ENCODE assay signal across 1 cellular context in the genomic region with DNA sequence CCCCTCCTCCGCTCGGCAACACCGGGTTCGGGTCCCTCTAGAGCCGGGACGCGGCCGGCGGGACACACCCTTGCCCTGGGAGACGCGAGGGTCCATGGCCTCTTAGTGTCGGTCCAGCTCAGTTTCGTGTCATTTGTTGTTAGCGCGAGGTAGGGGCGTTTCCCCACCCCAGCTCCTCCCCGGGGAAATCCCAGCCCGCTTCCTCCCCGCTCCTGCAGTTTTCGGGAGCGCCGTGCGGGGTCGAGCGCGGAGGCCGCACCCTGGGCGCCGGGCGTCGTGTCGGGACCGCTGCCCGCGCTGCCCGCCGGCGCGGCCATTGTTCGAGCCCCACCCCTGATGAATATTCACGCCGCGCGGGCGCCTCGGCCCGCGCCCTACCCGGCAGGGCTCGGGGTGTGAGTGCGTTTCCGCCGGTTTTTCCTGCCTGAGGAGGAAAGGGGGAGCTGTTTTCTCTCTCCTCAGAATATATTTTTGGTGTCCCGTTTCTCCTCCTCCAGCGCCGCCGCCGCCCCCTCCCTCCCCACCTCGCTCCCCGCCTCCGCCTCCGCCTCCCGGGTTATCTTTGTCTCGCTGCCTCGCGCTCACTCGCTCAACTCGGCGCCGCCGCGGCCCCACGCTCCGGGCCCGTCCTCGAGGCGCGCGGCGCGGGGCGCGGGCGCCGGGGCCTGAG.
TF ChIP-seq lines count a peak whose summit lies in the region.

Gene MAP4K4 (plus strand): TSS at position 584 of the 670 bp plus-strand sequence. CDS start 374 bp downstream, outside the sequence.

TF ChIP-seq in HepG2, 621 proteins besides CTCF, POLR2A, EP300 and RAD21 (continued from another document and continues in another):
- 0 out of 2 replicates have a peak, but pooled peaks have one; percentile 27 for TF ChIP-seq NR0B2 (CRISPR knock-in tag; IDR thresholded peaks at IDR 0.05)
- TF ChIP-seq SNAPC5 (CRISPR knock-in tag; IDR thresholded peaks at IDR 0.05; ENCODE audit: borderline replicate concordance) = peak; percentile 62; the same call in 1 of the 2 replicates
- TF ChIP-seq HES4 (CRISPR knock-in tag; IDR thresholded peaks at IDR 0.05; ENCODE audit: borderline replicate concordance) = peak; percentile 84; the same call in 1 of the 2 replicates
- peak; percentile 52 for TF ChIP-seq DRAP1 (CRISPR knock-in tag; IDR thresholded peaks at IDR 0.05)
- TF ChIP-seq BATF2 (CRISPR knock-in tag; IDR thresholded peaks at IDR 0.05) = 0 out of 2 replicates have a peak, but pooled peaks have one; percentile 39
- peak; percentile 62; the same call in 1 of the 2 replicates for TF ChIP-seq ZBTB38 (CRISPR knock-in tag; IDR thresholded peaks at IDR 0.05)
- no peak for TF ChIP-seq ATF7 (IDR thresholded peaks at IDR 0.05)
- no peak for TF ChIP-seq ATF7 (CRISPR knock-in tag; IDR thresholded peaks at IDR 0.05)
- peak; percentile 83 for TF ChIP-seq ZNF607 (CRISPR knock-in tag; IDR thresholded peaks at IDR 0.05; ENCODE audit: borderline replicate concordance)
- 0 out of 2 replicates have a peak, but pooled peaks have one; percentile 41 for TF ChIP-seq HMG20B (CRISPR knock-in tag; conservative IDR thresholded peaks at IDR 0.05)
- no peak for TF ChIP-seq ZNF30 (CRISPR knock-in tag; IDR thresholded peaks at IDR 0.05)
- TF ChIP-seq, protein P1, sequence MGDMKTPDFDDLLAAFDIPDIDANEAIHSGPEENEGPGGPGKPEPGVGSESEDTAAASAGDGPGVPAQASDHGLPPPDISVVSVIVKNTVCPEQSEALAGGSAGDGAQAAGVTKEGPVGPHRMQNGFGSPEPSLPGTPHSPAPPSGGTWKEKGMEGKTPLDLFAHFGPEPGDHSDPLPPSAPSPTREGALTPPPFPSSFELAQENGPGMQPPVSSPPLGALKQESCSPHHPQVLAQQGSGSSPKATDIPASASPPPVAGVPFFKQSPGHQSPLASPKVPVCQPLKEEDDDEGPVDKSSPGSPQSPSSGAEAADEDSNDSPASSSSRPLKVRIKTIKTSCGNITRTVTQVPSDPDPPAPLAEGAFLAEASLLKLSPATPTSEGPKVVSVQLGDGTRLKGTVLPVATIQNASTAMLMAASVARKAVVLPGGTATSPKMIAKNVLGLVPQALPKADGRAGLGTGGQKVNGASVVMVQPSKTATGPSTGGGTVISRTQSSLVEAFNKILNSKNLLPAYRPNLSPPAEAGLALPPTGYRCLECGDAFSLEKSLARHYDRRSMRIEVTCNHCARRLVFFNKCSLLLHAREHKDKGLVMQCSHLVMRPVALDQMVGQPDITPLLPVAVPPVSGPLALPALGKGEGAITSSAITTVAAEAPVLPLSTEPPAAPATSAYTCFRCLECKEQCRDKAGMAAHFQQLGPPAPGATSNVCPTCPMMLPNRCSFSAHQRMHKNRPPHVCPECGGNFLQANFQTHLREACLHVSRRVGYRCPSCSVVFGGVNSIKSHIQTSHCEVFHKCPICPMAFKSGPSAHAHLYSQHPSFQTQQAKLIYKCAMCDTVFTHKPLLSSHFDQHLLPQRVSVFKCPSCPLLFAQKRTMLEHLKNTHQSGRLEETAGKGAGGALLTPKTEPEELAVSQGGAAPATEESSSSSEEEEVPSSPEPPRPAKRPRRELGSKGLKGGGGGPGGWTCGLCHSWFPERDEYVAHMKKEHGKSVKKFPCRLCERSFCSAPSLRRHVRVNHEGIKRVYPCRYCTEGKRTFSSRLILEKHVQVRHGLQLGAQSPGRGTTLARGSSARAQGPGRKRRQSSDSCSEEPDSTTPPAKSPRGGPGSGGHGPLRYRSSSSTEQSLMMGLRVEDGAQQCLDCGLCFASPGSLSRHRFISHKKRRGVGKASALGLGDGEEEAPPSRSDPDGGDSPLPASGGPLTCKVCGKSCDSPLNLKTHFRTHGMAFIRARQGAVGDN (CRISPR knock-in tag; IDR thresholded peaks at IDR 0.05) = peak; percentile 96
- 0 out of 2 replicates have a peak, but pooled peaks have one; percentile 57 for TF ChIP-seq ZNF878 (CRISPR knock-in tag; IDR thresholded peaks at IDR 0.05)
- 0 out of 2 replicates have a peak, but pooled peaks have one; percentile 29 for TF ChIP-seq HNF4G (IDR thresholded peaks at IDR 0.05; ENCODE audit: borderline replicate concordance, low read depth, low read length)
- 0 out of 2 replicates have a peak, but pooled peaks have one; percentile 24 for TF ChIP-seq HNF4G (CRISPR knock-in tag; IDR thresholded peaks at IDR 0.05; ENCODE audit: borderline replicate concordance, low read depth)
- TF ChIP-seq, protein P2, sequence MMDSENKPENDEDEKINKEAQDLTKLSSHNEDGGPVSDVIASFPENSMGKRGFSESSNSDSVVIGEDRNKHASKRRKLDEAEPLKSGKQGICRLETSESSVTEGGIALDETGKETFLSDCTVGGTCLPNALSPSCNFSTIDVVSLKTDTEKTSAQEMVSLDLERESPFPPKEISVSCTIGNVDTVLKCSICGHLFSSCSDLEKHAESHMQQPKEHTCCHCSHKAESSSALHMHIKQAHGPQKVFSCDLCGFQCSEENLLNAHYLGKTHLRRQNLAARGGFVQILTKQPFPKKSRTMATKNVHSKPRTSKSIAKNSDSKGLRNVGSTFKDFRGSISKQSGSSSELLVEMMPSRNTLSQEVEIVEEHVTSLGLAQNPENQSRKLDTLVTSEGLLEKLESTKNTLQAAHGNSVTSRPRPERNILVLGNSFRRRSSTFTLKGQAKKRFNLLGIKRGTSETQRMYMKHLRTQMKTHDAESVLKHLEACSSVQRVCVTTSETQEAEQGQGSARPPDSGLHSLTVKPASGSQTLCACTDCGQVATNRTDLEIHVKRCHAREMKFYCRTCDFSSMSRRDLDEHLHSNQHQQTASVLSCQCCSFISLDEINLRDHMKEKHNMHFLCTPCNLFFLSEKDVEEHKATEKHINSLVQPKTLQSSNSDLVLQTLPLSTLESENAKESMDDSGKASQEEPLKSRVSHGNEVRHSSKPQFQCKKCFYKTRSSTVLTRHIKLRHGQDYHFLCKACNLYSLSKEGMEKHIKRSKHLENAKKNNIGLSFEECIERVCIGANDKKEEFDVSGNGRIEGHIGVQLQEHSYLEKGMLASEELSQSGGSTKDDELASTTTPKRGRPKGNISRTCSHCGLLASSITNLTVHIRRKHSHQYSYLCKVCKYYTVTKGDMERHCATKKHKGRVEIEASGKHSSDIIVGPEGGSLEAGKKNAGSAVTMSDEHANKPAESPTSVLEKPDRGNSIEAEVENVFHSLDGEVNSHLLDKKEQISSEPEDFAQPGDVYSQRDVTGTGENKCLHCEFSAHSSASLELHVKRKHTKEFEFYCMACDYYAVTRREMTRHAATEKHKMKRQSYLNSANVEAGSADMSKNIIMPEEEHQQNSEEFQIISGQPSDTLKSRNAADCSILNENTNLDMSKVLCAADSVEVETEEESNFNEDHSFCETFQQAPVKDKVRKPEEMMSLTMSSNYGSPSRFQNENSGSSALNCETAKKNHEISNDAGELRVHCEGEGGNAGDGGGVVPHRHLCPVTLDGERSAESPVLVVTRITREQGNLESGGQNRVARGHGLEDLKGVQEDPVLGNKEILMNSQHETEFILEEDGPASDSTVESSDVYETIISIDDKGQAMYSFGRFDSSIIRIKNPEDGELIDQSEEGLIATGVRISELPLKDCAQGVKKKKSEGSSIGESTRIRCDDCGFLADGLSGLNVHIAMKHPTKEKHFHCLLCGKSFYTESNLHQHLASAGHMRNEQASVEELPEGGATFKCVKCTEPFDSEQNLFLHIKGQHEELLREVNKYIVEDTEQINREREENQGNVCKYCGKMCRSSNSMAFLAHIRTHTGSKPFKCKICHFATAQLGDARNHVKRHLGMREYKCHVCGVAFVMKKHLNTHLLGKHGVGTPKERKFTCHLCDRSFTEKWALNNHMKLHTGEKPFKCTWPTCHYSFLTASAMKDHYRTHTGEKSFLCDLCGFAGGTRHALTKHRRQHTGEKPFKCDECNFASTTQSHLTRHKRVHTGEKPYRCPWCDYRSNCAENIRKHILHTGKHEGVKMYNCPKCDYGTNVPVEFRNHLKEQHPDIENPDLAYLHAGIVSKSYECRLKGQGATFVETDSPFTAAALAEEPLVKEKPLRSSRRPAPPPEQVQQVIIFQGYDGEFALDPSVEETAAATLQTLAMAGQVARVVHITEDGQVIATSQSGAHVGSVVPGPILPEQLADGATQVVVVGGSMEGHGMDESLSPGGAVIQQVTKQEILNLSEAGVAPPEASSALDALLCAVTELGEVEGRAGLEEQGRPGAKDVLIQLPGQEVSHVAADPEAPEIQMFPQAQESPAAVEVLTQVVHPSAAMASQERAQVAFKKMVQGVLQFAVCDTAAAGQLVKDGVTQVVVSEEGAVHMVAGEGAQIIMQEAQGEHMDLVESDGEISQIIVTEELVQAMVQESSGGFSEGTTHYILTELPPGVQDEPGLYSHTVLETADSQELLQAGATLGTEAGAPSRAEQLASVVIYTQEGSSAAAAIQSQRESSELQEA (CRISPR knock-in tag; IDR thresholded peaks at IDR 0.05; ENCODE audit: not compliant biosample characterization) = peak; percentile 57
- TF ChIP-seq TBX2 (CRISPR knock-in tag; IDR thresholded peaks at IDR 0.05; ENCODE audit: borderline replicate concordance) = peak; percentile 81
- TF ChIP-seq LCORL (IDR thresholded peaks at IDR 0.05) = no peak
- TF ChIP-seq LCORL (CRISPR knock-in tag; IDR thresholded peaks at IDR 0.05) = peak; percentile 67
- TF ChIP-seq HMGA1 (CRISPR knock-in tag; conservative IDR thresholded peaks at IDR 0.05) = no peak
- TF ChIP-seq SALL2 (CRISPR knock-in tag; IDR thresholded peaks at IDR 0.05) = peak; percentile 87
- TF ChIP-seq CHCHD3 (CRISPR knock-in tag; IDR thresholded peaks at IDR 0.05) = 0 out of 2 replicates have a peak, but pooled peaks have one; percentile 57
- TF ChIP-seq PHF21A (CRISPR knock-in tag; IDR thresholded peaks at IDR 0.05) = no peak; the same call in 1 of the 2 replicates
- peak; percentile 53 for TF ChIP-seq ZNF18 (CRISPR knock-in tag; IDR thresholded peaks at IDR 0.05; ENCODE audit: insufficient replicate concordance)
- TF ChIP-seq, protein P3, sequence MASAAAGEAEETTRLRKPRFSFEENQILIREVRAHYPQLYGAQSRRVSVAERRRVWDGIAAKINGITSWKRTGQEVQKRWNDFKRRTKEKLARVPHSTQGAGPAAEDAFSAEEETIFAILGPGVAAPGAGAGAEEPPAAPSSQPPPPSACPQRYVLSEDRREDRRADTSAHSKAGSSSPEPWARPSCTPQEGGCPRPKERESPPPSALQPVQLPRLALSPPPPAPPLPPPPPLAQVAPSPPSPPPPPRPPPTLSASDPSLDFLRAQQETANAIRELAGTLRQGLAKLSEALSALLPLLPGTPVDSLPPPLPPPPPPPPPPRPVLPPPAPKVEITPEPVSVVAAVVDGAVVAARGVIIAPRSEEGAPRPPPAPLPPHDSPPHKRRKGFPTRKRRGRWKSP (CRISPR knock-in tag; IDR thresholded peaks at IDR 0.05) = 0 out of 2 replicates have a peak, but pooled peaks have one; percentile 54
- TF ChIP-seq GABPB1 (CRISPR knock-in tag; IDR thresholded peaks at IDR 0.05) = peak; percentile 67; the same call in 1 of the 2 replicates
- TF ChIP-seq RELA (CRISPR knock-in tag; IDR thresholded peaks at IDR 0.05) = peak; percentile 94
- peak; percentile 83 for TF ChIP-seq KMT2A (CRISPR knock-in tag; IDR thresholded peaks at IDR 0.05)
- peak; percentile 68 for TF ChIP-seq PATZ1 (CRISPR knock-in tag; IDR thresholded peaks at IDR 0.05)
- TF ChIP-seq, protein P4, sequence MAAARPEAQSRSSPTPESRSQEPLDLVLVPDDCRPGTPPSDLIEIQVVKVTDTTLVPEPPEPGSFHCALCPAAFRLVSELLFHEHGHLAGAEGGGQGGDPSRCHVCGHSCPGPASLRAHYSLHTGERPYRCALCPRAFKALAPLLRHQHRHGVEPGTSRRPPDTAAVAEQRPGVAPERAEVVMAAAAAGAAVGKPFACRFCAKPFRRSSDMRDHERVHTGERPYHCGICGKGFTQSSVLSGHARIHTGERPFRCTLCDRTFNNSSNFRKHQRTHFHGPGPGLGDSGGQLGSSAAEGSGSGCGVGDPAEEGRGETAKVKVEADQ (CRISPR knock-in tag; IDR thresholded peaks at IDR 0.05; ENCODE audit: borderline replicate concordance) = peak; percentile 43; the same call in 1 of the 2 replicates
- TF ChIP-seq RXRA (CRISPR knock-in tag; IDR thresholded peaks at IDR 0.05) = peak; percentile 67
- TF ChIP-seq FOXO1 (CRISPR knock-in tag; IDR thresholded peaks at IDR 0.05) = peak; percentile 67; the same call in 1 of the 2 replicates
- TF ChIP-seq JUN (CRISPR knock-in tag; IDR thresholded peaks at IDR 0.05) = no peak
